ENCODE assay signal across 8 cellular contexts in the genomic region with DNA sequence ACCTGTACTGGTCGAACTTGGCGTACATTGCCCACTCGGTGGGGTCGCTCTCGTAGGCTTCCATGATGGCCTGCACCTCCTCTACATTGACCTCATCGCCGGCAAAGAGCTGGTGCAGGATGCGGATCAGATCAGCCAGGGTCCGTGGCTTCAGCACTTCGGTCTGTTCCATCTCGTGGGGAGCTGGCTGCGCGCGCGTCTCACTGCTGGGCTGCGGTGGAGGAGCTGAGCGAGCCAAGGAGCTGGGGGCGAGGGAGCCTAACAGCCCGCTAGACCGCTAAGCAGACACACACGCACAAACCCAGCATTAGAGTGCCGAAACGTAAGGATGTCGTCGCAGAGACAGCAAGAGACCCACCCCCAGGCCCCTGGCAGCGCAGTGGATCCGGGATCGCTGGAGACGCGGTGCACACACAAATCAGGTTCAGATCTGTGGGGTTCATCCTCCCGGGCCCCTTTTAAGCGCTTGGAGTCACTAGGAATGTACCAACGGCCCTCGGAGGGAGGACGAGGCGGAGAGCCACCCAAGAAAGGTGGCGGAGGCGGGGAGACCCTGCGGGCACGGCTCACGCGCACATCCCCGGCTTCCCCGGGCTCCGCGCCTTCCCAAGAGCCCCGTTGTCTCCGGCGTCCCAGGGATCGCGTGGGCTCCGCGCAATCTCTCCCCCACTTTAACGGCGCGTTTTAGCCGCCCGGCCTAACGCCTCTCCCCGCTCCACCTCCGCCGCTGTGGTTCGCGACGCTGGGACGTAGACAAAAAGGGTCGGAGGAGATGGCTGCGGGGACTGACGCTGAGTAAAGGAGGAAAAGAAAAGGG. TPM values are rescaled to one million over a fixed set of nuclear protein-coding genes. Genes with fewer than 3 reads are reported as not detected.
DNase-seq lines count a peak whose midpoint lies in the region; ATAC-seq and TF ChIP-seq lines count a peak whose summit lies in the region.

CDO1 (minus strand) TSS at position 434 of the 817 bp plus-strand sequence; CDS start at position 172, 262 bp downstream.

- TF ChIP-seq CTCF in GM13976 (IDR thresholded peaks at IDR 0.05; ENCODE audit: borderline replicate concordance, control extremely low read depth, extremely low read depth, insufficient read depth, missing control alignments) (no peak), astrocyte of the spinal cord (IDR thresholded peaks at IDR 0.05; ENCODE audit: low read depth, low read length) (no peak), right atrium auricular region (IDR thresholded peaks at IDR 0.05) (no peak), ovary (IDR thresholded peaks at IDR 0.05) (no peak)

- ATAC-seq in HG03196 (IDR thresholded peaks at IDR 0.05; ENCODE audit: unreplicated experiment), result no peak

- TF ChIP-seq POLR2A in ovary (IDR thresholded peaks at IDR 0.05), result peak; percentile 42

- DNase-seq in GM13976 (ENCODE audit: low spot score) (peak; percentile 49), NCI-H526 (lab: John Stamatoyannopoulos, UW) (peak; percentile 37 to 74), astrocyte of the spinal cord (ENCODE audit: low read depth, low spot score) (peak; percentile 77), right atrium auricular region (ENCODE audit: low spot score) (peak; percentile 72), ovary (peak; percentile 49 to 77 (median 69)), A172 (ENCODE audit: low spot score) (no peak), NCI-H1436 (lab: John Stamatoyannopoulos, UW) (no peak)

- no peak for TF ChIP-seq EP300 in ovary (IDR thresholded peaks at IDR 0.05)

- H3K27me3 ChIP-seq in right atrium auricular region (peaks cover 0 to 5% of the 10 kb centered on the region in 2 donors), ovary (no peaks in the 10 kb centered on the region)

- H3K4me3 ChIP-seq in astrocyte of the spinal cord (ENCODE audit: low read depth, low read length), result peak within 1 kb of the TSS; percentile 62
- peak within 1 kb of the TSS; percentile 44 to 66 for H3K4me3 ChIP-seq in right atrium auricular region
- peak within 1 kb of the TSS; percentile 59 for H3K4me3 ChIP-seq in ovary

- in situ Hi-C loops in GM13976 (cut with MboI; ENCODE audit: low sequenced_read_pairs, unreplicated experiment) (no loop called here), astrocyte of the spinal cord (cut with HindIII; ENCODE audit: low sequenced_read_pairs) (no loop called here)

- H3K9me3 ChIP-seq in right atrium auricular region (no peaks in the 10 kb centered on the region), ovary (no peaks in the 10 kb centered on the region)

- WGBS in ovary, 3 donors, result 1 to 2% (median 1%) methylated on average over 61 to 69 of the region's 69 CpGs

- intact Hi-C loops in ovary (cut with DNase I), result no loop called here

- peak within 1 kb of the TSS; percentile 74 to 79 for H3K27ac ChIP-seq in right atrium auricular region
- H3K27ac ChIP-seq in ovary, result peak within 1 kb of the TSS; percentile 81 to 84

- H3K36me3 ChIP-seq in right atrium auricular region, result no peaks in the 10 kb centered on the region
- no peaks in the 10 kb centered on the region for H3K36me3 ChIP-seq in ovary

- H3K4me1 ChIP-seq in right atrium auricular region (peaks cover 0 to 12% of the 10 kb centered on the region in 2 donors), ovary (ENCODE audit: insufficient read depth) (peaks cover 4% of the 10 kb centered on the region)

RNA-seq across cellular contexts. Expression of gene CDO1, which starts in this region (rescaled TPM):
- total RNA-seq in right atrium auricular region, result 10 to 100 TPM; 24.7 to 66.0 TPM
- 10 to 100 TPM in 6 of 7 donors, 1 to 10 TPM in 1; 9.2 to 36.7 (median 16.6) TPM for total RNA-seq in ovary
- 10 to 100 TPM; 12.7 to 27.3 TPM for polyA plus RNA-seq in ovary
- total RNA-seq in A172 (2014; rRNA removed; shearing (Covaris generic)), result not detected in 2 replicates

Comparison
In these comparisons a context has a peak if more than half of its experiments do, and no peak if none do; other contexts are left out.
1. RNA of gene CDO1 (total RNA-seq): 24.7 to 66.0 TPM in right atrium auricular region and 9.2 to 36.7 TPM in ovary; not detected in A172; every median in the first group is over 10 times any median in the second.
2. DNase-seq: peak in GM13976 (single experiment), NCI-H526 (2 of 2), astrocyte of the spinal cord (single experiment), right atrium auricular region (single experiment) and ovary (5 of 5); none in A172 (single experiment) and NCI-H1436 (single experiment).
3. Peak in every context shown above with its lines, with median percentiles within 50 percentile points of each other: H3K4me3 ChIP-seq.